In the genomic region with DNA sequence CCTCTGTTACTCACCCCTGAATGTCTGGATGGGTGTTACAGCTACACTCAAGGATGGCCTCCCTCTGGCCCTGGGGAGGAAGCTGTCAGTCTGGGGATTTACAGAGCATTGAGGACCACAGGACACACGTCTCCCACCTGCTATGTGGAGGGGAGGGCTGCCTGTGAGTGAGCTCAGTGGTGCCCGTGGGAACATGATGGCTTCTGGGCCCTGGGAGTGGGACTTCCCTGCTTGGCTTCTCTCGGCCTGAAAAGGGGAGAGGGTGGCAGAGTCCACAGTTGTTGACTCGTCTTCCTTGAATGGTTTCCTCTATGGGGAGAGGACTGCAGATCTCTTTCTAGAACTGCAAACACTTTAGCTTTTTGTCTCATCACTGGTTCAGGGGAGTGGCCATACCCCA, we compare ENCODE assay signal across 23 cellular contexts.
A peak's percentile ranks its signal among the peaks of the same experiment; 100 is the strongest.
DNase-seq lines count a peak whose midpoint lies in the region; ATAC-seq and TF ChIP-seq lines count a peak whose summit lies in the region.
"Had no signal": no experiment of that assay in that cellular context is flagged by ENCODE, and none has a peak within 500 bp of the region (broad histone marks: within the 10 kb centered on the region; RNA-seq: fewer than 3 reads in every experiment).

No MANE protein-coding gene starts in this region.

- in situ Hi-C loops in GM13977 (cut with MboI; ENCODE audit: low pct_unique_long_range_greater_than_20kb, low sequenced_read_pairs, unreplicated experiment), result no loop called here

- no peak for TF ChIP-seq CTCF in cardiac muscle cell (IDR thresholded peaks at IDR 0.05; ENCODE audit: low read depth, low read length)
- TF ChIP-seq CTCF in WTC11 (IDR thresholded peaks at IDR 0.05), result no peak
- no peak for TF ChIP-seq CTCF in neural progenitor cell (IDR thresholded peaks at IDR 0.05)
- no peak for TF ChIP-seq CTCF in esophagus muscularis mucosa (IDR thresholded peaks at IDR 0.05)
- no peak for TF ChIP-seq CTCF in GM13977 (IDR thresholded peaks at IDR 0.05; ENCODE audit: extremely low read depth, insufficient read depth, missing control alignments)

- H3K36me3 ChIP-seq in cardiac muscle cell (peaks cover 7% of the 10 kb centered on the region), neural progenitor cell (no peaks in the 10 kb centered on the region), esophagus muscularis mucosa (peaks cover 0 to 7% (median 5%) of the 10 kb centered on the region in 4 donors)
- H3K36me3 ChIP-seq: BE2C had no signal

- POLR2A ChIA-PET in WTC11 (lab: Charles Lee), result no interaction called here

- ATAC-seq in left cardiac atrium, result no peak
- no peak for ATAC-seq in WTC11
- no peak for ATAC-seq in stimulated activated naive CD8-positive, alpha-beta T cell treated with anti-CD3 and anti-CD28 coated beads, Interleukin-15, Interleukin-2, amounts not matched to agents 100 U/mL and 50 U/mL, for 24 hours
- ATAC-seq: GM12878, K562 had no signal

- peaks cover 77% of the 10 kb centered on the region for H3K79me2 ChIP-seq in neural progenitor cell (ENCODE audit: low read depth)

- peaks cover 69% of the 10 kb centered on the region for H4K20me1 ChIP-seq in neural progenitor cell (ENCODE audit: low read depth)

- H3K9me3 ChIP-seq in cardiac muscle cell (ENCODE audit: low read depth) (no peaks in the 10 kb centered on the region), neural progenitor cell (ENCODE audit: low read depth) (no peaks in the 10 kb centered on the region), esophagus muscularis mucosa (no peaks in the 10 kb centered on the region)
- H3K9me3 ChIP-seq: BE2C, SK-N-SH had no signal

- H2AFZ ChIP-seq in neural progenitor cell (replicated peaks), result no peak overlapping the region

- H3K9ac ChIP-seq in neural progenitor cell, result no peak overlapping the region
- H3K9ac ChIP-seq: SK-N-SH had no signal

- peaks cover 21% of the 10 kb centered on the region for H3K4me1 Mint-ChIP-seq in WTC11
- peaks cover 32% of the 10 kb centered on the region for H3K4me1 Mint-ChIP-seq in neural progenitor cell

- H3K27me3 ChIP-seq in cardiac muscle cell (no peaks in the 10 kb centered on the region), neural progenitor cell (no peaks in the 10 kb centered on the region), esophagus muscularis mucosa (no peaks in the 10 kb centered on the region)
- H3K27me3 ChIP-seq: BE2C had no signal

- no peaks in the 10 kb centered on the region for H3F3A ChIP-seq in neural progenitor cell (ENCODE audit: low read depth)

- intact Hi-C loops in left cardiac atrium (cut with DNase I) (no loop called here), esophagus muscularis mucosa (cut with DNase I) (no loop called here)

- H3K4me3 Mint-ChIP-seq in WTC11 (no peak overlapping the region), neural progenitor cell (no peak overlapping the region)
- H3K4me3 Mint-ChIP-seq: CD4-positive, alpha-beta T cell had no signal

- CTCF ChIA-PET in WTC11 (lab: Charles Lee), result interaction anchor here (1.2 to 2.1 kb wide), 2 partner anchors 76 to 150 kb away, joined by 3 to 5 read pairs; no protein-coding TSS in a partner anchor

- H3K27ac ChIP-seq in cardiac muscle cell (peak overlapping the region; percentile 24), neural progenitor cell (no peak overlapping the region), esophagus muscularis mucosa (replicated peaks in 1 of 4) (no peak overlapping the region)

- H3K27ac Mint-ChIP-seq in WTC11, result 0 out of 2 replicates have a peak overlapping the region, but pooled peaks have one; percentile 6
- peak overlapping the region; percentile 81 for H3K27ac Mint-ChIP-seq in neural progenitor cell
- H3K27ac Mint-ChIP-seq: CD4-positive, alpha-beta T cell had no signal

- no peaks in the 10 kb centered on the region for H3K27me3 Mint-ChIP-seq in WTC11 (ENCODE audit: low read depth)
- H3K27me3 Mint-ChIP-seq in neural progenitor cell (ENCODE audit: insufficient read depth, low read depth), result peaks cover 11% of the 10 kb centered on the region
- H3K27me3 Mint-ChIP-seq: CD4-positive, alpha-beta T cell had no signal

- H3K36me3 Mint-ChIP-seq in WTC11, result peaks cover 8% of the 10 kb centered on the region; the same call in 1 of the 2 replicates
- H3K36me3 Mint-ChIP-seq in neural progenitor cell, result peaks cover 48% of the 10 kb centered on the region

- no peak for TF ChIP-seq EP300 in esophagus muscularis mucosa (IDR thresholded peaks at IDR 0.05)

- H3K4me2 ChIP-seq in neural progenitor cell, result no peak overlapping the region
- H3K4me2 ChIP-seq: SK-N-SH had no signal

- no peak overlapping the region for H3K4me3 ChIP-seq in cardiac muscle cell
- no peak overlapping the region for H3K4me3 ChIP-seq in neural progenitor cell
- no peak overlapping the region for H3K4me3 ChIP-seq in esophagus muscularis mucosa
- H3K4me3 ChIP-seq: GM12878, K562 had no signal

- WGBS in esophagus muscularis mucosa, result 71% methylated on average over 4 of the region's 4 CpGs

- TF ChIP-seq POLR2A in esophagus muscularis mucosa (IDR thresholded peaks at IDR 0.05; ENCODE audit: low read depth), result no peak

- H3K4me1 ChIP-seq in cardiac muscle cell (ENCODE audit: low read depth), result no peaks in the 10 kb centered on the region
- no peaks in the 10 kb centered on the region for H3K4me1 ChIP-seq in neural progenitor cell
- H3K4me1 ChIP-seq in esophagus muscularis mucosa, result peaks cover 14 to 38% (median 33%) of the 10 kb centered on the region in 4 donors

- DNase-seq in cardiac muscle cell (ENCODE audit: low read depth in 1 of 2, low spot score in 1 of 2), result no peak
- DNase-seq in left cardiac atrium, result no peak
- DNase-seq in WTC11 (ENCODE audit: low spot score), result no peak
- DNase-seq in neural progenitor cell (ENCODE audit: low spot score), result no peak
- no peak for DNase-seq in stimulated activated naive CD8-positive, alpha-beta T cell treated with anti-CD3 and anti-CD28 coated beads, Interleukin-15, Interleukin-2, amounts not matched to agents 100 U/mL and 50 U/mL, for 24 hours
- no peak for DNase-seq in esophagus muscularis mucosa (ENCODE audit: extremely low spot score)
- no peak for DNase-seq in GM13977 (ENCODE audit: low spot score)
- DNase-seq: BE2C; CD4-positive, alpha-beta T cell; COR-L47; DND-41; MM.1S; NCI-H1048; NCI-H1436; NCI-H187 treated with DMSO at 0.1 percent for 48 hours; NCI-H2107; NCI-H446 treated with DMSO at 0.1 percent for 48 hours; NCI-H526 treated with DMSO at 0.1 percent for 48 hours; OCI-M1; SIG-M5; SK-N-SH had no signal

- H3K9me3 Mint-ChIP-seq in WTC11, result no peaks in the 10 kb centered on the region
- peaks cover 20% of the 10 kb centered on the region for H3K9me3 Mint-ChIP-seq in neural progenitor cell
- H3K9me3 Mint-ChIP-seq: CD4-positive, alpha-beta T cell had no signal

TF ChIP-seq in WTC11, 78 proteins besides CTCF, POLR2A, EP300 and RAD21:
- no peak for TF ChIP-seq ZNF232 (CRISPR knock-in tag; IDR thresholded peaks at IDR 0.05)
- TF ChIP-seq SOX15 (CRISPR knock-in tag; IDR thresholded peaks at IDR 0.05), result no peak
- TF ChIP-seq SP1 (CRISPR knock-in tag; conservative IDR thresholded peaks at IDR 0.05), result no peak
- TF ChIP-seq, protein P1, sequence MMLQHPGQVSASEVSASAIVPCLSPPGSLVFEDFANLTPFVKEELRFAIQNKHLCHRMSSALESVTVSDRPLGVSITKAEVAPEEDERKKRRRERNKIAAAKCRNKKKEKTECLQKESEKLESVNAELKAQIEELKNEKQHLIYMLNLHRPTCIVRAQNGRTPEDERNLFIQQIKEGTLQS (CRISPR knock-in tag; conservative IDR thresholded peaks at IDR 0.05), result no peak
